Comparison of ENCODE assay signal across 8 cellular contexts in genomic region chr15:75178171-75178937, GRCh38. TPM values are rescaled to one million over a fixed set of nuclear protein-coding genes. Genes with fewer than 3 reads are reported as not detected.
DNase-seq lines count a peak whose midpoint lies in the region; ATAC-seq and TF ChIP-seq lines count a peak whose summit lies in the region.

No MANE protein-coding gene starts in this region.

- H3K27ac ChIP-seq in H9 (ENCODE audit: insufficient read length, low read depth, low read length) = no peak overlapping the region
- H3K27ac ChIP-seq in skeletal muscle tissue (ENCODE audit: low read depth, low read length) = no peak overlapping the region

- no peak overlapping the region for H2BK12ac ChIP-seq in H9 (ENCODE audit: insufficient read length, low read depth, low read length)

- H3K27me3 Mint-ChIP-seq in H9 (ENCODE audit: low read depth) (peaks cover 26% of the 10 kb centered on the region), activated B cell treated with CpG ODN at 0.5 μM for 24 hours (peaks cover 42% of the 10 kb centered on the region)

- H3K4me1 ChIP-seq in H9 (ENCODE audit: insufficient read depth, low read length) (no peaks in the 10 kb centered on the region; the same call in 1 of the 2 replicates), skeletal muscle tissue (ENCODE audit: control insufficient read depth in 3 of 3, insufficient read depth in 3 of 3, low read length in 3 of 3) (peaks cover 14 to 27% (median 23%) of the 10 kb centered on the region in 3 donors)

- CTCF ChIA-PET in activated B cell treated with CpG ODN at 0.5 μM for 24 hours (lab: Charles Lee) = interaction anchor here (1.7 kb wide), 1 partner anchor 135 kb away, joined by 5 read pairs; no protein-coding TSS in a partner anchor

- POLR2A ChIA-PET in activated B cell treated with CpG ODN at 0.5 μM for 24 hours (lab: Charles Lee) = interaction anchor here (0.7 kb wide), 1 partner anchor 65 kb away, joined by 3 read pairs; no protein-coding TSS in a partner anchor

- H3K79me1 ChIP-seq in H9 (ENCODE audit: insufficient read depth, low read depth, low read length, poor library complexity, severe bottlenecking) = no peaks in the 10 kb centered on the region

- 0 out of 7 replicates have a peak overlapping the region, but pooled peaks of 1 of the 3 experiments have one; percentile 62 for H3K27ac Mint-ChIP-seq in H9
- no peak overlapping the region for H3K27ac Mint-ChIP-seq in activated B cell treated with CpG ODN at 0.5 μM for 24 hours

- no peak overlapping the region for H2BK5ac ChIP-seq in H9 (ENCODE audit: insufficient read length, low read length)

- H2BK20ac ChIP-seq in H9 (ENCODE audit: low read depth, low read length, poor library complexity, severe bottlenecking) = no peak overlapping the region

- H4K5ac ChIP-seq in H9 (ENCODE audit: insufficient read length, low read depth, low read length) = no peak overlapping the region

- H3K36me3 Mint-ChIP-seq in H9 (ENCODE audit: insufficient read depth in 1 of 3, low read depth in 3 of 3) = no peaks in the 10 kb centered on the region
- no peaks in the 10 kb centered on the region for H3K36me3 Mint-ChIP-seq in activated B cell treated with CpG ODN at 0.5 μM for 24 hours (ENCODE audit: low read depth)

- H3K9me3 Mint-ChIP-seq in H9 = no peaks in the 10 kb centered on the region
- H3K9me3 Mint-ChIP-seq in activated B cell treated with CpG ODN at 0.5 μM for 24 hours = no peaks in the 10 kb centered on the region

- DNase-seq in H9 = peak; percentile 59
- DNase-seq in activated B cell treated with CpG ODN at 0.5 μM for 24 hours = no peak
- no peak for DNase-seq in NCI-H1930 (lab: John Stamatoyannopoulos, UW)
- DNase-seq in activated naive CD4-positive, alpha-beta T cell (lab: John Stamatoyannopoulos, UW) = no peak

- intact Hi-C loops in activated B cell treated with CpG ODN at 0.5 μM for 24 hours (cut with micrococcal nuclease) = loop anchor here (2.0 kb wide), 1 partner anchor 22 kb away; the partner anchor contains the start of gene C15orf39

- H3K4me3 ChIP-seq in iPS-18c (ENCODE audit: insufficient read depth, low read depth, low read length) (peak overlapping the region; percentile 38), skeletal muscle tissue (ENCODE audit: low read length in 3 of 3) (peak overlapping the region; percentile 32 to 41 (median 38))

- H2AFZ ChIP-seq in H9 (ENCODE audit: low read length) = no peak overlapping the region

- TF ChIP-seq CTCF in H9 (conservative IDR thresholded peaks at IDR 0.05) (no peak), activated B cell treated with CpG ODN at 0.5 μM for 24 hours (IDR thresholded peaks at IDR 0.05) (no peak)

- H3K4me2 ChIP-seq in H9 (ENCODE audit: insufficient read depth, insufficient read length, low read length) = peak overlapping the region; percentile 57

- H4K20me1 ChIP-seq in H9 (ENCODE audit: control insufficient read depth, insufficient read depth, insufficient read length) = no peaks in the 10 kb centered on the region

- no peak overlapping the region for H2BK120ac ChIP-seq in H9 (ENCODE audit: low read depth, low read length, poor library complexity, severe bottlenecking)

- peak overlapping the region; percentile 55 to 71 for H3K4me3 Mint-ChIP-seq in H9
- no peak overlapping the region for H3K4me3 Mint-ChIP-seq in activated B cell treated with CpG ODN at 0.5 μM for 24 hours

- no CpG with 5 or more reads among the region's 53 CpGs for WGBS in H9 (ENCODE audit: extremely low coverage, insufficient read length, low lambda C conversion rate)

- no peak overlapping the region for H4K91ac ChIP-seq in H9 (ENCODE audit: insufficient read length, low read depth, low read length)

- H3K27me3 ChIP-seq in H9 (ENCODE audit: insufficient read depth, low read length) = no peaks in the 10 kb centered on the region
- H3K27me3 ChIP-seq in skeletal muscle tissue (ENCODE audit: control insufficient read depth in 3 of 3, insufficient read depth in 3 of 3, low read length in 3 of 3) = peaks cover 7 to 30% (median 26%) of the 10 kb centered on the region in 3 donors

- no peak overlapping the region for H3K9ac ChIP-seq in H9 (ENCODE audit: extremely low read depth, insufficient read length, low read length)
- peak overlapping the region; percentile 20 to 54 (median 38) for H3K9ac ChIP-seq in skeletal muscle tissue (ENCODE audit: low read depth in 1 of 3, low read length in 3 of 3)

- H3K23me2 ChIP-seq in H9 (ENCODE audit: insufficient read length, low read depth, low read length, poor library complexity, severe bottlenecking) = peaks cover 2% of the 10 kb centered on the region

- H3T11ph ChIP-seq in H9 (ENCODE audit: low read length) = no peak overlapping the region

- no peaks in the 10 kb centered on the region for H3K79me2 ChIP-seq in H9 (ENCODE audit: insufficient read depth, low read length)

- ATAC-seq in activated B cell treated with CpG ODN at 0.5 μM for 24 hours (ENCODE audit: low read depth) (peak; percentile 60), GM21717 (IDR thresholded peaks at IDR 0.05; ENCODE audit: unreplicated experiment) (no peak), GM21360 (IDR thresholded peaks at IDR 0.05; ENCODE audit: unreplicated experiment) (no peak)

- H3K36me3 ChIP-seq in skeletal muscle tissue (ENCODE audit: control insufficient read depth in 3 of 3, insufficient read depth in 3 of 3, low read length in 3 of 3) = no peaks in the 10 kb centered on the region

- H3K4me1 Mint-ChIP-seq in H9 (peaks cover 39 to 52% of the 10 kb centered on the region in 2 experiments), activated B cell treated with CpG ODN at 0.5 μM for 24 hours (peaks cover 11% of the 10 kb centered on the region)

- peak overlapping the region; percentile 21 for H3K18ac ChIP-seq in H9 (ENCODE audit: insufficient read length, low read depth, low read length)

- no peak overlapping the region for H2AK5ac ChIP-seq in H9 (ENCODE audit: insufficient read length, low read length)

- no peak overlapping the region for H3K23ac ChIP-seq in H9 (ENCODE audit: insufficient read length, low read depth, low read length)

- H3K56ac ChIP-seq in H9 (ENCODE audit: insufficient read length, low read depth, low read length) = no peak overlapping the region

- H3K14ac ChIP-seq in H9 (ENCODE audit: insufficient read depth, low read length) = peak overlapping the region; percentile 84; the same call in 1 of the 2 replicates

- no peak overlapping the region for H4K8ac ChIP-seq in H9 (replicated peaks; ENCODE audit: insufficient read length, low read depth, low read length)

- H3K9me3 ChIP-seq in H9 (ENCODE audit: control insufficient read depth, low read depth, low read length) (no peaks in the 10 kb centered on the region), iPS-18c (ENCODE audit: control insufficient read depth, insufficient read depth, low read length) (no peaks in the 10 kb centered on the region), skeletal muscle tissue (ENCODE audit: control insufficient read depth in 3 of 3, low read length in 3 of 3) (no peaks in the 10 kb centered on the region)

- H3K4ac ChIP-seq in H9 (ENCODE audit: low read depth, low read length) = no peak overlapping the region

- H2BK15ac ChIP-seq in H9 (ENCODE audit: low read depth, low read length) = no peak overlapping the region

RNA-seq across cellular contexts. Expression of gene C15orf39, which starts 23.3 kb away (rescaled TPM):
- total RNA-seq in H9 (2021) (45.6 and 48.7 TPM in 2 replicates), activated B cell treated with CpG ODN at 0.5 μM for 24 hours (59.6 and 73.2 TPM in 2 replicates), skeletal muscle tissue (2.6 TPM)

Comparison
In these comparisons a context has a peak if more than half of its experiments do, and no peak if none do; other contexts are left out.
1. RNA of gene C15orf39, which starts 23.3 kb away (total RNA-seq): 59.6 to 73.2 TPM in activated B cell treated with CpG ODN at 0.5 μM for 24 hours and 45.6 to 48.7 TPM in H9; 2.6 TPM in skeletal muscle tissue (single experiment); every median in the first group is over 10 times any median in the second.